ENCODE assay signal across 23 cellular contexts in the genomic region with DNA sequence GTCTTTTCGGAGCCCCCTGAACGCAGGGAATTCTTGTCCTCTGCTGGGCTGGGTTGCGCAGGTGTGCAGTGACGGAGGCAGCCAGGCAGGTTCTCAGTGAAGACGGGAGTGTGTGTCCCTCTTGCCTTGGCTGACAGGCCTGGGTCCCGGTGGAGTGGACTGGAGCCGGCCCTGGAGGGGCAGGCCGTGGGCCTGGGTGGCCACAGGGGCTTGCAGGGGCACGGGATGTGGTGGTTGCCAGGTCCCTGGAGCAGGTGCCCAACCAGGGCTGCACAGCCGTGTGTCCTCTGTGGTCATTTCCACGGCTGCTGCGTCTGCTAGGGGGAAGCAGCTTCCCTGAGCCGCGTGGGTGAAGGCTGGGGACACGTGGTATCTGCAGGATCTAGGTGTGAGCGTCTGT.
"Had no signal": no experiment of that assay in that cellular context is flagged by ENCODE, and none has a peak within 500 bp of the region (broad histone marks: within the 10 kb centered on the region; RNA-seq: fewer than 3 reads in every experiment).

No MANE protein-coding gene starts in this region.

- H3K27me3 ChIP-seq: neural progenitor cell, pancreas, tibial nerve, uterus had no signal

- FAIRE-seq: islet of Langerhans, pancreas had no signal

- H3K9ac ChIP-seq: neural progenitor cell had no signal

- DNase-seq: hippocampal formation; immature natural killer cell; left ventricle myocardium inferior; mesendoderm; naive B cell; natural killer cell; nephron progenitor cell; pancreas; posterior cingulate gyrus; retina; stimulated activated CD4-positive, alpha-beta T cell treated with anti-CD3 and anti-CD28 coated beads, Interleukin-12 subunit alpha, Interleukin-12 subunit beta, amount 100 ng/mL, for 4 hours; stimulated activated CD4-positive, alpha-beta T cell treated with anti-CD3 and anti-CD28 coated beads, Interleukin-15, amount 100 ng/mL, for 24 hours; stimulated activated CD4-positive, alpha-beta T cell treated with anti-CD3 and anti-CD28 coated beads, Interleukin-2, amount 100 ng/mL, for 24 hours; stimulated activated CD4-positive, alpha-beta T cell treated with anti-CD3 and anti-CD28 coated beads, Interleukin-4, amount 100 ng/mL, for 1 hour; stimulated activated naive B cell treated with anti-CD40 and anti-IgM and Interleukin-4, amounts not matched to agents 10 μg/mL and 1 μg/mL and 100 μg/mL, for 72 hours; uterus had no signal

- H3K4me1 ChIP-seq: left ventricle myocardium inferior, pancreas, prostate gland, uterus had no signal

- H3K9me3 ChIP-seq: left ventricle myocardium inferior, pancreas, prostate gland, tibial nerve, uterus had no signal

- ATAC-seq: pancreas; sciatic nerve; stimulated activated naive B cell treated with anti-CD40 and anti-IgM and Interleukin-4, amounts not matched to agents 10 μg/mL and 1 μg/mL and 100 μg/mL, for 72 hours had no signal

- H3K4me3 ChIP-seq: left ventricle myocardium inferior, lung, neural progenitor cell, pancreas, prostate gland, skin epidermis, tibial nerve, uterus had no signal

- H3K36me3 ChIP-seq: neural progenitor cell, pancreas, prostate gland, uterus had no signal

- H3K4me2 ChIP-seq: neural progenitor cell had no signal

- H3K27ac ChIP-seq: left ventricle myocardium inferior, neural progenitor cell, pancreas, prostate gland, skin epidermis, tibial nerve, uterus had no signal
